8 cellular contexts compared by ENCODE assay signal in the genomic region with DNA sequence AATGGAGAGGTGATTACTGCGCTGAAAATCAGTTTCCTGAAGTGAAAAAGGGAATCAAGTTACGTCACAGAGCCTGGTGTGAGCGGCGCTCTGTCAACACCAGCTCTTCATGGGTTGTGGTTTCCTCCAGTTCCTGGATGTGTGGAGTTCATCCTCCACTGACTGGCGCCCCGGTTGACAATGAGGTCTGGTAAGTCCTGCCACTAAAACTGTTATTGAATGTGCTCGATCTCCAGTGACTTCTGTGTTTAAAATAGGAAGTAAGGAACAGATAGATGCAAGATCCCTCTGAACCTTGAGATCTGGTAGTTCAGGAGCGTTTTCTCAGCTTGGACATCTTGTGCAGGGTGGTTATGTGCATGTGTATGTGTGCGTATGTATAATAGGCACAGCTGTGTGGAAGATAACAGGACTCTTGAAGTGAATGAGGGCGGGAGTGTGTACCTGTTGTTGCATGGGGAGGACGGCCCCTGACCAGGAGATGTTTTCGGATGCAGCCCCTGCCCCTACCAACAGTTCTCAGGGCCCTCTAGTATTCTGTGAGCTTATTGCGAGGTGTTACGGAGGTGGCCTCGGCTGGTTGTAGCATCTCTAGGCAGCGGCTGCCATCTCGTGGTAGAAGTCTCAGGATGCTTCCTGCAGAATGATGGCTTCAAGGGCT. TPM values are rescaled to one million over a fixed set of nuclear protein-coding genes. Genes with fewer than 3 reads are reported as not detected.
DNase-seq lines count a peak whose midpoint lies in the region; ATAC-seq, FAIRE-seq and TF ChIP-seq lines count a peak whose summit lies in the region.

No MANE protein-coding gene starts in this region.

- H3K9me3 ChIP-seq in T-helper 17 cell (ENCODE audit: control insufficient read depth, low read length, poor library complexity, severe bottlenecking) (no peaks in the 10 kb centered on the region), ascending aorta (no peaks in the 10 kb centered on the region), spleen (no peaks in the 10 kb centered on the region)

- no peaks in the 10 kb centered on the region for H3K27me3 Mint-ChIP-seq in T-helper 17 cell

- no peaks in the 10 kb centered on the region for H3K36me3 Mint-ChIP-seq in T-helper 17 cell (ENCODE audit: low read depth)

- ATAC-seq in HG02588 (IDR thresholded peaks at IDR 0.05; ENCODE audit: unreplicated experiment) (peak; percentile 93), T-helper 17 cell (peak; percentile 92)

- no peaks in the 10 kb centered on the region for H3K4me1 ChIP-seq in ascending aorta
- peaks cover 3 to 11% (median 9%) of the 10 kb centered on the region in 6 donors for H3K4me1 ChIP-seq in spleen

- no peak overlapping the region for H3K4me3 ChIP-seq in ascending aorta
- peak overlapping the region in 3 of 8 donors; percentile 5 to 36 (median 13) for H3K4me3 ChIP-seq in spleen
- H3K4me3 ChIP-seq in coronary artery = no peak overlapping the region

- H3K27ac ChIP-seq in ascending aorta = no peak overlapping the region
- H3K27ac ChIP-seq in spleen = peak overlapping the region in 2 of 8 donors; percentile 29 to 33
- no peak overlapping the region for H3K27ac ChIP-seq in coronary artery

- TF ChIP-seq CTCF in ascending aorta (IDR thresholded peaks at IDR 0.05) (peak; percentile 18 to 74 (median 41)), spleen (IDR thresholded peaks at IDR 0.05 in 8 of 11, conservative IDR thresholded peaks at IDR 0.05 in 3 of 11) (peak; percentile 19 to 80 (median 58)), coronary artery (IDR thresholded peaks at IDR 0.05) (no peak)

- DNase-seq in GM12891 (ENCODE audit: insufficient read length, low spot score) = peak; percentile 49
- DNase-seq in MV-4-11 (lab: John Stamatoyannopoulos, UW) = peak; percentile 95
- peak; percentile 52 to 65 (median 58) for DNase-seq in T-helper 17 cell
- DNase-seq in ascending aorta (ENCODE audit: low spot score in 2 of 2) = peak in 1 of 2 donors; percentile 77
- DNase-seq in hippocampal formation (lab: John Stamatoyannopoulos, UW) = peak; percentile 73 to 80
- peak; percentile 87 for DNase-seq in spleen
- DNase-seq in coronary artery (ENCODE audit: low spot score) = no peak

- H3K36me3 ChIP-seq in ascending aorta = no peaks in the 10 kb centered on the region
- no peaks in the 10 kb centered on the region for H3K36me3 ChIP-seq in spleen

- H3K27me3 ChIP-seq in ascending aorta (no peaks in the 10 kb centered on the region), spleen (replicated peaks in 1 of 7) (no peaks in the 10 kb centered on the region)

- 5 to 11% (median 8%) methylated on average over 17 of the region's 17 CpGs for WGBS in spleen, 5 donors

- peaks cover 7% of the 10 kb centered on the region for H3K4me1 Mint-ChIP-seq in T-helper 17 cell

- intact Hi-C loops in ascending aorta (cut with DNase I) (loop anchor here (1.0 to 2.0 kb wide), 2 partner anchors 78 to 421 kb away; no protein-coding TSS in a partner anchor), spleen (cut with DNase I; ENCODE audit: low total_unique reads) (loop anchor here (5.0 kb wide), 2 partner anchors 244 to 419 kb away; no protein-coding TSS in a partner anchor)

- no peak for TF ChIP-seq POLR2A in GM12891 (IDR thresholded peaks at IDR 0.05; ENCODE audit: low read depth, low read length)
- no peak for TF ChIP-seq POLR2A in spleen (IDR thresholded peaks at IDR 0.05)

- H3K4me3 Mint-ChIP-seq in T-helper 17 cell = peak overlapping the region; percentile 80

- peak overlapping the region; percentile 79 for H3K27ac Mint-ChIP-seq in T-helper 17 cell

- FAIRE-seq in GM12891 (lab: Jason Lieb, UNC) = peak; percentile 90

TF ChIP-seq in GM12891, 5 proteins besides CTCF, POLR2A, EP300 and RAD21:
- TF ChIP-seq PAX5 (IDR thresholded peaks at IDR 0.05; ENCODE audit: insufficient read depth, low read length, severe bottlenecking) (no peak), POU2F2 (IDR thresholded peaks at IDR 0.05; ENCODE audit: low read depth, low read length) (no peak), TAF1 (IDR thresholded peaks at IDR 0.05; ENCODE audit: low read depth, low read length) (no peak), POLR2AphosphoS5 (IDR thresholded peaks at IDR 0.05; ENCODE audit: low read depth, low read length) (no peak), SPI1 (IDR thresholded peaks at IDR 0.05; ENCODE audit: low read depth, low read length) (no peak)

RNA-seq across cellular contexts. Expression of gene GOT2, which starts 22.0 kb away (rescaled TPM):
- 74.7 TPM for polyA plus RNA-seq in GM12891 (2012; ENCODE audit: low read depth, missing spikeins)
- 10 to 100 TPM; 24.7 to 27.0 TPM for total RNA-seq in T-helper 17 cell
- total RNA-seq in ascending aorta = 48.7 TPM
- total RNA-seq in spleen = 10 to 100 TPM; 39.0 to 59.2 (median 41.1) TPM
- polyA plus RNA-seq in spleen = 10 to 100 TPM; 26.8 to 42.6 (median 30.1) TPM
